8 cellular contexts compared by ENCODE assay signal in genomic region chr15:58221591-58222241, GRCh38.
DNase-seq lines count a peak whose midpoint lies in the region; ATAC-seq and TF ChIP-seq lines count a peak whose summit lies in the region.

No MANE protein-coding gene starts in this region.

- no peak for TF ChIP-seq EP300 in stomach (IDR thresholded peaks at IDR 0.05)

- intact Hi-C loops in activated CD4-positive, alpha-beta T cell treated with anti-CD3 and anti-CD28 coated beads for 36 hours (cut with DNase I, micrococcal nuclease) = no loop called here
- intact Hi-C loops in stomach (cut with DNase I; ENCODE audit: low total_unique reads) = no loop called here

- no peak for TF ChIP-seq POLR2A in stomach (IDR thresholded peaks at IDR 0.05)

- WGBS in stomach, 5 donors = 16 to 33% (median 19%) methylated on average over 3 of the region's 3 CpGs

- no peak overlapping the region for H3K4me3 Mint-ChIP-seq in activated CD4-positive, alpha-beta T cell treated with anti-CD3 and anti-CD28 coated beads for 36 hours

- H3K4me3 ChIP-seq in epithelial cell of proximal tubule (ENCODE audit: low read depth, low read length) = no peak overlapping the region
- H3K4me3 ChIP-seq in stomach = no peak overlapping the region

- no peak for ATAC-seq in activated CD4-positive, alpha-beta T cell treated with anti-CD3 and anti-CD28 coated beads for 36 hours
- ATAC-seq in HG02938 (IDR thresholded peaks at IDR 0.05; ENCODE audit: unreplicated experiment) (no peak), GM21737 (IDR thresholded peaks at IDR 0.05; ENCODE audit: unreplicated experiment) (no peak)

- H3K9me3 ChIP-seq in stomach = peaks cover 0 to 4% (median 0%) of the 10 kb centered on the region in 4 donors

- H3K27ac ChIP-seq in stomach = no peak overlapping the region

- H3K4me1 Mint-ChIP-seq in activated CD4-positive, alpha-beta T cell treated with anti-CD3 and anti-CD28 coated beads for 36 hours = no peaks in the 10 kb centered on the region

- H3K36me3 ChIP-seq in stomach = no peaks in the 10 kb centered on the region

- no peaks in the 10 kb centered on the region for H3K9me3 Mint-ChIP-seq in activated CD4-positive, alpha-beta T cell treated with anti-CD3 and anti-CD28 coated beads for 36 hours (ENCODE audit: low read depth)

- H3K36me3 Mint-ChIP-seq in activated CD4-positive, alpha-beta T cell treated with anti-CD3 and anti-CD28 coated beads for 36 hours (ENCODE audit: low read depth) = no peaks in the 10 kb centered on the region

- peak; percentile 27 for DNase-seq in activated CD4-positive, alpha-beta T cell treated with anti-CD3 and anti-CD28 coated beads for 36 hours
- DNase-seq in activated CD4-positive, alpha-beta T cell treated with anti-CD3 and anti-CD28 coated beads for 48 hours = no peak
- DNase-seq in NCI-H524 treated with DMSO at 0.1 percent for 48 hours (lab: John Stamatoyannopoulos, UW) (peak; percentile 50), epithelial cell of proximal tubule (ENCODE audit: low read depth) (no peak), stomach (peak; percentile 28), T-helper 1 cell (no peak)

- H3K27me3 ChIP-seq in stomach = peaks cover 0 to 4% (median 0%) of the 10 kb centered on the region in 3 donors

- TF ChIP-seq CTCF in epithelial cell of proximal tubule (conservative IDR thresholded peaks at IDR 0.05; ENCODE audit: low read depth, low read length) = peak; percentile 67
- TF ChIP-seq CTCF in stomach (IDR thresholded peaks at IDR 0.05) = no peak

- POLR2A ChIA-PET in activated CD4-positive, alpha-beta T cell treated with anti-CD3 and anti-CD28 coated beads for 36 hours (lab: Charles Lee) = no interaction called here

- no peaks in the 10 kb centered on the region for H3K4me1 ChIP-seq in stomach

- H3K27me3 Mint-ChIP-seq in activated CD4-positive, alpha-beta T cell treated with anti-CD3 and anti-CD28 coated beads for 36 hours = peaks cover 3% of the 10 kb centered on the region

- CTCF ChIA-PET in activated CD4-positive, alpha-beta T cell treated with anti-CD3 and anti-CD28 coated beads for 36 hours (lab: Charles Lee) = interaction anchor here (0.7 kb wide), 1 partner anchor 1123 kb away, joined by 3 read pairs; no protein-coding TSS in a partner anchor

- H3K27ac Mint-ChIP-seq in activated CD4-positive, alpha-beta T cell treated with anti-CD3 and anti-CD28 coated beads for 36 hours = no peak overlapping the region

Comparison
In these comparisons a context has a peak if more than half of its experiments do, and no peak if none do; other contexts are left out.
1. DNase-seq: peak in activated CD4-positive, alpha-beta T cell treated with anti-CD3 and anti-CD28 coated beads for 36 hours (single experiment), NCI-H524 treated with DMSO at 0.1 percent for 48 hours (single experiment) and stomach (single experiment); none in activated CD4-positive, alpha-beta T cell treated with anti-CD3 and anti-CD28 coated beads for 48 hours (single experiment), epithelial cell of proximal tubule (single experiment) and T-helper 1 cell (0 of 5).